In the genomic region with DNA sequence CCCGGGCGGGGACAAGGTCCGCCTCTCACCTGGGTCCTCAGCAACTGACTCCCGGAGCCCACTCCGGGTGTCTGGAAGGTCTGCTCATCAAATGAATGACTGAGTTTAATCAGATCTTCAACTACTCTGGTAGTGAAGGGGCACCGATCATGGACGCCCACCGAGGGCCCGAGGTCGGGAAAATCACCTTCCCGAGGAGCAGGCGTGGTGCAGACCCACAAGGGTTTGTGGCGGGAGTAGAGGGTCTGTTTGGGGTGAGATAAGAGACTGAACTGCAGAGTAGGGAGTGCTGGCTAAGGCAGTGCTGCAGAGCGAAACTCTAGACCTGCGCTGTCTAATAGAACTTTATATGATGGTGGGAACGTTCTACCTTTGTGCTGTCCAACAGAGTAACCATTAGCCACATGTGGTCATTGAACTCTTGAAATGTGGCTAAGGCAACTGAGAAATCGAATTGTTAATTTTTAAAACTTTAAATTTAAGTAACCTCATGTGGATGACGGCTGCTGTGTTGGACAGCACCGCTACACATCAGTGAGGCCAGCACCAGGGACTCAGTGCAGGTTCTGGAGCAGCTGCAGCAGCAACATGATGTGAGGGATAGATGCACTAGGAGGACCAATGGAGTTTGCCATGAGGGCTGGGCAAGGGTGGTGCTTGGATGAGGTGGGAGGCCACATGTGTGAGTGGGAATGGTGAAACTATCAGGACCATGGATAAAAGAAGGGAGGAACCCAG, we compare ENCODE assay signal across 1 cellular context.
TF ChIP-seq lines count a peak whose summit lies in the region.

No MANE protein-coding gene starts in this region.

TF ChIP-seq in A549, 52 proteins besides CTCF, POLR2A, EP300 and RAD21:
- TF ChIP-seq, protein P1, sequence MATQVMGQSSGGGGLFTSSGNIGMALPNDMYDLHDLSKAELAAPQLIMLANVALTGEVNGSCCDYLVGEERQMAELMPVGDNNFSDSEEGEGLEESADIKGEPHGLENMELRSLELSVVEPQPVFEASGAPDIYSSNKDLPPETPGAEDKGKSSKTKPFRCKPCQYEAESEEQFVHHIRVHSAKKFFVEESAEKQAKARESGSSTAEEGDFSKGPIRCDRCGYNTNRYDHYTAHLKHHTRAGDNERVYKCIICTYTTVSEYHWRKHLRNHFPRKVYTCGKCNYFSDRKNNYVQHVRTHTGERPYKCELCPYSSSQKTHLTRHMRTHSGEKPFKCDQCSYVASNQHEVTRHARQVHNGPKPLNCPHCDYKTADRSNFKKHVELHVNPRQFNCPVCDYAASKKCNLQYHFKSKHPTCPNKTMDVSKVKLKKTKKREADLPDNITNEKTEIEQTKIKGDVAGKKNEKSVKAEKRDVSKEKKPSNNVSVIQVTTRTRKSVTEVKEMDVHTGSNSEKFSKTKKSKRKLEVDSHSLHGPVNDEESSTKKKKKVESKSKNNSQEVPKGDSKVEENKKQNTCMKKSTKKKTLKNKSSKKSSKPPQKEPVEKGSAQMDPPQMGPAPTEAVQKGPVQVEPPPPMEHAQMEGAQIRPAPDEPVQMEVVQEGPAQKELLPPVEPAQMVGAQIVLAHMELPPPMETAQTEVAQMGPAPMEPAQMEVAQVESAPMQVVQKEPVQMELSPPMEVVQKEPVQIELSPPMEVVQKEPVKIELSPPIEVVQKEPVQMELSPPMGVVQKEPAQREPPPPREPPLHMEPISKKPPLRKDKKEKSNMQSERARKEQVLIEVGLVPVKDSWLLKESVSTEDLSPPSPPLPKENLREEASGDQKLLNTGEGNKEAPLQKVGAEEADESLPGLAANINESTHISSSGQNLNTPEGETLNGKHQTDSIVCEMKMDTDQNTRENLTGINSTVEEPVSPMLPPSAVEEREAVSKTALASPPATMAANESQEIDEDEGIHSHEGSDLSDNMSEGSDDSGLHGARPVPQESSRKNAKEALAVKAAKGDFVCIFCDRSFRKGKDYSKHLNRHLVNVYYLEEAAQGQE (IDR thresholded peaks at IDR 0.05), result peak; percentile 54; the same call in 1 of the 2 replicates
